In genomic region chr22:23234409-23235161, GRCh38 we compare ENCODE assay signal across 1 cellular context.
TF ChIP-seq lines count a peak whose summit lies in the region.

No MANE protein-coding gene starts in this region.

TF ChIP-seq in K562, 482 proteins besides CTCF, POLR2A, EP300 and RAD21:
- TF ChIP-seq HMGXB4 (CRISPR knock-in tag; IDR thresholded peaks at IDR 0.05) (peak; percentile 80; the same call in 1 of the 2 replicates), FIP1L1 (IDR thresholded peaks at IDR 0.05; ENCODE audit: low read depth, low read length, poor library complexity, severe bottlenecking) (no peak), C11orf30 (IDR thresholded peaks at IDR 0.05; ENCODE audit: low read depth) (no peak), MTF1 (CRISPR knock-in tag; IDR thresholded peaks at IDR 0.05; ENCODE audit: borderline replicate concordance) (no peak), STAT6 (CRISPR knock-in tag; IDR thresholded peaks at IDR 0.05) (peak; percentile 54; the same call in 1 of the 2 replicates), MLX (CRISPR knock-in tag; conservative IDR thresholded peaks at IDR 0.05) (peak in 1 of 2 experiments; percentile 60; a peak in 1 of 4 replicates)
